ENCODE assay signal across 16 cellular contexts in the genomic region with DNA sequence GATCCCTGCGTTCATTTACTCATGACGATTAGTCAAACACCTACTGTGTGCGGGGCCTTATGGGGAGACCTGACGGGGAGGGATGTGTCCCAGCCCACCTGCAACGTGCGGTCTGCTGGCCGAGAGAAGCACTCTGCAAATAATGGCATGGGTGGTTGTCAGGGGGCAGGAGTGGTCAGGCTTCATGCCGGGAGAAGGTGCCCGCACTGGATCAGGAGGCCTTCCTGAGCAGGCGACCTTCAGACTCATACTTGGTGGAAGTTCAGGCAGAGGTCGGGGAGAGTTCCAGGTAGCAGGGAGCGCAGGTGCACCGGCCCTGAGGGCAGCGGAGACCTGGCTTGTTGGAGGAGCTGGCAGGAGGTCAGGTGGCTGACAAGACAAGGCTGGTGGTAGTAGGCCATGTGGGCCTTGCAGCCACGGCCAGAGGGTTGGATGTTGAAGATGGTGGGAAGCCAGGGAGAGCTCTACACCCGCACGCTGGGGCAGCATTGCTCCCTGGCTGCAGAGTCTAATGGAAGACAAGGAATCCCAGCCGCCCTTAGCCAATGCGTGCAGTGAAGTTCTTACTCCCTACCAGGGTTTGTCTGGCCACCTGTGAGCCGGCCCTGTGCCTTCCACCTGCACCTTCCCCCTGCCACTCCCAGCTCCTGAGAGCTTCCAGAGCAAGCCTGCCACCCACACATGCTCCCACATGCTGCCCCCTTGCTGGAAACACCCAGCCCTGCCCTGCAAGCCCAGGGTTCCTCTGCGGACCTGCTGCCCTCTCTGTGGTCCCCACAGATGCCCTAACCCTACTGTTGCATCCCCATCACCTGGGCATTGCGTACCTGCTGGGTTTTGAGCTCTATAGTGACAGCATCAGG.
"Had no signal": no experiment of that assay in that cellular context is flagged by ENCODE, and none has a peak within 500 bp of the region (broad histone marks: within the 10 kb centered on the region; RNA-seq: fewer than 3 reads in every experiment).

No MANE protein-coding gene starts in this region.

- H3K36me3 ChIP-seq: colonic mucosa, right atrium auricular region, tibial artery, upper lobe of left lung, uterus had no signal

- H3K9me3 Mint-ChIP-seq: natural killer cell treated with Interleukin-12 subunit alpha and Interleukin-12 subunit beta and Interleukin-15 and Interleukin-18, amount 100 ng/mL, for 72 hours had no signal

- H3K36me3 Mint-ChIP-seq: natural killer cell treated with Interleukin-12 subunit alpha and Interleukin-12 subunit beta and Interleukin-15 and Interleukin-18, amount 100 ng/mL, for 72 hours had no signal

- H3K4me3 Mint-ChIP-seq: endodermal cell; natural killer cell treated with Interleukin-12 subunit alpha and Interleukin-12 subunit beta and Interleukin-15 and Interleukin-18, amount 100 ng/mL, for 72 hours had no signal

- H3K4me1 ChIP-seq: colonic mucosa, uterus had no signal

- H3K9me3 ChIP-seq: colonic mucosa, right atrium auricular region, tibial artery, upper lobe of left lung, uterus had no signal

- DNase-seq: colonic mucosa; dermis blood vessel endothelial cell; endodermal cell; foreskin melanocyte; hippocampal formation; kidney glomerular epithelial cell; mesenchymal stem cell; small intestine; stimulated activated CD4-positive, alpha-beta T cell treated with anti-CD3 and anti-CD28 coated beads, Interleukin-2, amount 100 ng/mL, for 48 hours; stimulated activated naive CD4-positive, alpha-beta T cell treated with Interleukin-2 at 50 U/mL for 16 hours; upper lobe of left lung; uterus had no signal

- H3K27ac Mint-ChIP-seq: endodermal cell; natural killer cell treated with Interleukin-12 subunit alpha and Interleukin-12 subunit beta and Interleukin-15 and Interleukin-18, amount 100 ng/mL, for 72 hours had no signal

- H3K27me3 ChIP-seq: colonic mucosa, right atrium auricular region, tibial artery, upper lobe of left lung, uterus had no signal

- H3K27ac ChIP-seq: colonic mucosa, right atrium auricular region, tibial artery, upper lobe of left lung, uterus had no signal

- H3K4me1 Mint-ChIP-seq: endodermal cell had no signal

- ATAC-seq: natural killer cell treated with Interleukin-12 subunit alpha and Interleukin-12 subunit beta and Interleukin-15 and Interleukin-18, amount 100 ng/mL, for 72 hours had no signal

- FAIRE-seq: small intestine had no signal

- H3K4me3 ChIP-seq: colonic mucosa, lung, right atrium auricular region, tibial artery, upper lobe of left lung, uterus had no signal
